ENCODE assay signal across 12 cellular contexts in genomic region chr11:125170001-125170405, GRCh38. TPM values are rescaled to one million over a fixed set of nuclear protein-coding genes. Genes with fewer than 3 reads are reported as not detected.
DNase-seq lines count a peak whose midpoint lies in the region; ATAC-seq and TF ChIP-seq lines count a peak whose summit lies in the region.
"Had no signal": no experiment of that assay in that cellular context is flagged by ENCODE, and none has a peak within 500 bp of the region (broad histone marks: within the 10 kb centered on the region; RNA-seq: fewer than 3 reads in every experiment).

No MANE protein-coding gene starts in this region.

- H3K36me3 ChIP-seq in lower lobe of right lung, result no peaks in the 10 kb centered on the region
- H3K36me3 ChIP-seq in stomach, result no peaks in the 10 kb centered on the region

- H3K4me1 ChIP-seq in lower lobe of right lung (peaks cover 26% of the 10 kb centered on the region), stomach (peaks cover 44 to 61% (median 57%) of the 10 kb centered on the region in 4 donors)

- peak overlapping the region; percentile 47 for H3K4me3 Mint-ChIP-seq in endothelial cell (ENCODE audit: unreplicated experiment)
- H3K4me3 Mint-ChIP-seq: CD4-positive, alpha-beta memory T cell had no signal

- H3K4me3 ChIP-seq in lower lobe of right lung (no peak overlapping the region), stomach (no peak overlapping the region)

- DNase-seq in LHCN-M2 (ENCODE audit: low read depth), result peak; percentile 74
- no peak for DNase-seq in endothelial cell (ENCODE audit: low spot score)
- DNase-seq in lower lobe of right lung, result no peak
- no peak for DNase-seq in stomach
- no peak for DNase-seq in stimulated activated CD4-positive, alpha-beta T cell treated with anti-CD3 and anti-CD28 coated beads, Interleukin-4, amount 100 ng/mL, for 1 hour
- DNase-seq in inferior parietal cortex (ENCODE audit: extremely low spot score), result no peak
- DNase-seq in anterior cingulate cortex (lab: John Stamatoyannopoulos, UW), result no peak
- DNase-seq: CD4-positive, alpha-beta memory T cell; NCI-H526 had no signal

- peaks cover 11% of the 10 kb centered on the region for H3K36me3 Mint-ChIP-seq in endothelial cell (ENCODE audit: low read depth, unreplicated experiment)
- H3K36me3 Mint-ChIP-seq: CD4-positive, alpha-beta memory T cell had no signal

- H3K27ac ChIP-seq in lower lobe of right lung (peak overlapping the region; percentile 56), stomach (peak overlapping the region; percentile 28 to 92 (median 80))

- H3K9me3 Mint-ChIP-seq in endothelial cell (ENCODE audit: unreplicated experiment), result no peaks in the 10 kb centered on the region
- H3K9me3 Mint-ChIP-seq: CD4-positive, alpha-beta memory T cell had no signal

- H3K9me3 ChIP-seq in lower lobe of right lung (no peaks in the 10 kb centered on the region), stomach (no peaks in the 10 kb centered on the region)

- peaks cover 19% of the 10 kb centered on the region for H3K27me3 Mint-ChIP-seq in endothelial cell (ENCODE audit: unreplicated experiment)

- peaks cover 50% of the 10 kb centered on the region for H3K4me1 Mint-ChIP-seq in endothelial cell (ENCODE audit: unreplicated experiment)

- no peak for TF ChIP-seq CTCF in endothelial cell (IDR thresholded peaks at IDR 0.05; ENCODE audit: unreplicated experiment)
- no peak for TF ChIP-seq CTCF in lower lobe of right lung (IDR thresholded peaks at IDR 0.05)
- no peak for TF ChIP-seq CTCF in stomach (IDR thresholded peaks at IDR 0.05)

- H3K27ac Mint-ChIP-seq in endothelial cell (ENCODE audit: unreplicated experiment), result no peak overlapping the region
- H3K27ac Mint-ChIP-seq: CD4-positive, alpha-beta memory T cell had no signal

- no peak for ATAC-seq in lower lobe of right lung
- no peak for ATAC-seq in activated CD4-positive, CD25-positive, alpha-beta regulatory T cell treated with anti-CD3 and anti-CD28 coated beads, Interleukin-2, amount 50 U/mL, for 24 hours
- ATAC-seq: left lobe of liver had no signal

- H3K27me3 ChIP-seq in lower lobe of right lung (ENCODE audit: low read depth) (peaks cover 60% of the 10 kb centered on the region), stomach (peaks cover 0 to 29% (median 23%) of the 10 kb centered on the region in 3 donors)

- WGBS in stomach, 5 donors, result 48 to 72% (median 61%) methylated on average over 8 of the region's 8 CpGs

- TF ChIP-seq POLR2A in stomach (IDR thresholded peaks at IDR 0.05), result no peak

- no peak for TF ChIP-seq EP300 in stomach (IDR thresholded peaks at IDR 0.05)

- intact Hi-C loops in lower lobe of right lung (cut with DNase I), result no loop called here
- intact Hi-C loops in stomach (cut with DNase I; ENCODE audit: low total_unique reads), result no loop called here

RNA-seq across cellular contexts. Expression of gene PKNOX2, which starts 5.5 kb away (rescaled TPM):
- 14.6 and 15.6 TPM in 2 replicates for total RNA-seq in LHCN-M2 (2014; rRNA removed)
- polyA plus RNA-seq in LHCN-M2 (2012), result 18.2 TPM
- 41.8 TPM for total RNA-seq in endothelial cell (ENCODE audit: unreplicated experiment)
- 14.4 TPM for total RNA-seq in lower lobe of right lung
- 1 to 10 TPM in 4 of 5 donors, not detected in 1; 1.3 to 4.9 (median 2.8) TPM for total RNA-seq in stomach
- 1 to 10 TPM in 2 of 3 donors, under 1 TPM in 1; 0.83 to 4.3 (median 2.1) TPM for polyA plus RNA-seq in stomach
- total RNA-seq: CD4-positive, alpha-beta memory T cell; epithelial cell of proximal tubule had no signal
- polyA plus RNA-seq: CD4-positive, alpha-beta memory T cell had no signal

RNA-seq across cellular contexts. Expression of gene TMEM218, which starts 58.6 kb away (rescaled TPM):
- total RNA-seq in LHCN-M2 (2014; rRNA removed), result 32.4 and 38.1 TPM in 2 replicates
- polyA plus RNA-seq in LHCN-M2 (2012), result 20.3 TPM
- 11.4 TPM for total RNA-seq in endothelial cell (ENCODE audit: unreplicated experiment)
- 20.5 TPM for total RNA-seq in lower lobe of right lung
- total RNA-seq in stomach, result 10 to 100 TPM in 2 of 5 donors, 1 to 10 TPM in 2, under 1 TPM in 1; 0.87 to 16.2 (median 8.0) TPM
- 10 to 100 TPM; 16.1 to 21.1 (median 19.2) TPM for polyA plus RNA-seq in stomach
